In the genomic region with DNA sequence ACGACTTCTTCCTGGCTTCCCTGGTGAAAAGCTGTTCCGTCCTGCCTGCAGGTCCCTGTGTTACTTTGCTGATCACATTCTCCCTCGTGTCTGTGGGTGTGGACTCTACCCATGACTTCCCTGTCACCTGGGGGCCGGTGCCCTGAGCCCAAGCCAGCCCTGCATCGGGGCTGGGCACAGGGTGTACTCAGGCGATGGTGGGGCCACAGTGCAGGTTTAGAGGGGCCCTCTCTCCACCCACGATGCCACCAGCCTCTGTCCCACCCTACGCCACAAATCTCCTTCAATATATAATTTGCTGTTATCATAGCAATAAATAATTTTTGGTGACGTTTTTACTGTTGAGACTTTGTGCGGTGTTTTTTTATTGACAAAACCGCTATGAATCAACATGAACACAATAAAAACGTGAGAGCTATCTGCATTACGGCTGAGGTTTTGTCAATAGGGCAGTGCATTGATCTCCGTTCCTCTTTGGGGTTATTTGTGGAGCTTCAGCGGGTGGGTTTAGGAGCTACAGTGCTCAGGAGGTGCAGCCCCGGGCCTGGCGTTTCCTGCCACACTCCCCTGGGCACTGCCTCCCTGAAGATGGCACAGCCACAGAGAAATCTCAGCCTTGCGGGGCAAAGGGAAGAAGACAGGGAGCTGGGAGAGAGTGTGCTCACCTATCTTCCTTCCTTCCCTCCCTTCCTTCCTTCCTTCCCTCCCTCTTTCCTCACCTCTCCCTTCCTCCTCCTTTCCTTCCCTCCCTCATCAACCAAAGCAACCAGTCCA, we compare ENCODE assay signal across 25 cellular contexts.
"Had no signal": no experiment of that assay in that cellular context is flagged by ENCODE, and none has a peak within 500 bp of the region (broad histone marks: within the 10 kb centered on the region; RNA-seq: fewer than 3 reads in every experiment).

No MANE protein-coding gene starts in this region.

- H3K4me1 ChIP-seq: colonic mucosa, left lung, pancreas, stomach had no signal

- H3K9me3 ChIP-seq: colonic mucosa, left lung, neutrophil, pancreas, right lobe of liver had no signal

- H3K4me3 ChIP-seq: colonic mucosa, hepatocyte, left lung, lung, pancreas, right lobe of liver, skin epidermis, stomach had no signal

- H3K4me1 Mint-ChIP-seq: immature natural killer cell; mesothelial cell of epicardium; natural killer cell; stimulated activated effector memory CD8-positive, alpha-beta T cell treated with anti-CD3 and anti-CD28 coated beads, Interleukin-12 subunit alpha, Interleukin-12 subunit beta, amount 100 ng/mL, for 72 hours; T-cell had no signal

- FAIRE-seq: pancreas had no signal

- H3K9me3 Mint-ChIP-seq: natural killer cell; stimulated activated effector memory CD8-positive, alpha-beta T cell treated with anti-CD3 and anti-CD28 coated beads, Interleukin-12 subunit alpha, Interleukin-12 subunit beta, amount 100 ng/mL, for 72 hours; T-cell; T-helper 2 cell treated with Interferon-gamma antibody and Interleukin-4, amounts not matched to agents 5 μg/mL and 100 μg/mL, for 36 hours had no signal

- H3K4me3 Mint-ChIP-seq: activated CD8-positive, alpha-beta T cell treated with anti-CD3 and anti-CD28 coated beads, Interleukin-2, amount 10 ng/mL, durations not matched to agents 7 days and 5 days; immature natural killer cell; mesothelial cell of epicardium; natural killer cell; stimulated activated effector memory CD8-positive, alpha-beta T cell treated with anti-CD3 and anti-CD28 coated beads, Interleukin-12 subunit alpha, Interleukin-12 subunit beta, amount 100 ng/mL, for 72 hours; T-cell; T-helper 2 cell treated with Interferon-gamma antibody and Interleukin-4, amounts not matched to agents 5 μg/mL and 100 μg/mL, for 36 hours had no signal

- H3K36me3 Mint-ChIP-seq: mesothelial cell of epicardium; natural killer cell; stimulated activated effector memory CD8-positive, alpha-beta T cell treated with anti-CD3 and anti-CD28 coated beads, Interleukin-12 subunit alpha, Interleukin-12 subunit beta, amount 100 ng/mL, for 72 hours; T-cell had no signal

- H3K27ac Mint-ChIP-seq: activated CD8-positive, alpha-beta T cell treated with anti-CD3 and anti-CD28 coated beads, Interleukin-2, amount 10 ng/mL, durations not matched to agents 7 days and 5 days; immature natural killer cell; mesothelial cell of epicardium; natural killer cell; stimulated activated effector memory CD8-positive, alpha-beta T cell treated with anti-CD3 and anti-CD28 coated beads, Interleukin-12 subunit alpha, Interleukin-12 subunit beta, amount 100 ng/mL, for 72 hours; T-cell; T-helper 2 cell treated with Interferon-gamma antibody and Interleukin-4, amounts not matched to agents 5 μg/mL and 100 μg/mL, for 36 hours had no signal

- H3K27ac ChIP-seq: colonic mucosa, epithelial cell of prostate, hepatocyte, left lung, neutrophil, pancreas, right lobe of liver, skin epidermis, stomach, WERI-Rb-1 had no signal

- DNase-seq: activated CD4-positive, alpha-beta T cell treated with anti-CD3 and anti-CD28 coated beads, Interleukin-2, amount 50 U/mL, for 1 hour; activated CD4-positive, CD25-positive, alpha-beta regulatory T cell treated with anti-CD3 and anti-CD28 coated beads, Interleukin-2, amount 50 U/mL, for 72 hours; activated CD8-positive, alpha-beta T cell treated with anti-CD3 and anti-CD28 coated beads, Interleukin-2, amount 10 ng/mL, durations not matched to agents 7 days and 5 days; activated naive CD4-positive, alpha-beta T cell treated with Interleukin-2 at 50 U/mL for 16 hours; colonic mucosa; foreskin fibroblast; glutamatergic neuron; immature natural killer cell; natural killer cell; pancreas; right lobe of liver; stimulated activated CD4-positive, alpha-beta T cell treated with anti-CD3 and anti-CD28 coated beads, Interleukin-2, amount 100 ng/mL, for 24 hours; stomach; T-cell; trophoblast cell; WERI-Rb-1 had no signal

- H3K36me3 ChIP-seq: colonic mucosa, left lung, neutrophil, pancreas, right lobe of liver, stomach, WERI-Rb-1 had no signal

- H3K27me3 ChIP-seq: colonic mucosa, hepatocyte, neutrophil, pancreas, right lobe of liver had no signal

- ATAC-seq: activated CD8-positive, alpha-beta T cell treated with anti-CD3 and anti-CD28 coated beads, Interleukin-2, amount 10 ng/mL, durations not matched to agents 7 days and 5 days; left lung; natural killer cell; pancreas; right lobe of liver; stimulated activated effector memory CD8-positive, alpha-beta T cell treated with anti-CD3 and anti-CD28 coated beads, Interleukin-12 subunit alpha, Interleukin-12 subunit beta, amount 100 ng/mL, for 72 hours; T-cell had no signal
